15 cellular contexts compared by ENCODE assay signal in the genomic region with DNA sequence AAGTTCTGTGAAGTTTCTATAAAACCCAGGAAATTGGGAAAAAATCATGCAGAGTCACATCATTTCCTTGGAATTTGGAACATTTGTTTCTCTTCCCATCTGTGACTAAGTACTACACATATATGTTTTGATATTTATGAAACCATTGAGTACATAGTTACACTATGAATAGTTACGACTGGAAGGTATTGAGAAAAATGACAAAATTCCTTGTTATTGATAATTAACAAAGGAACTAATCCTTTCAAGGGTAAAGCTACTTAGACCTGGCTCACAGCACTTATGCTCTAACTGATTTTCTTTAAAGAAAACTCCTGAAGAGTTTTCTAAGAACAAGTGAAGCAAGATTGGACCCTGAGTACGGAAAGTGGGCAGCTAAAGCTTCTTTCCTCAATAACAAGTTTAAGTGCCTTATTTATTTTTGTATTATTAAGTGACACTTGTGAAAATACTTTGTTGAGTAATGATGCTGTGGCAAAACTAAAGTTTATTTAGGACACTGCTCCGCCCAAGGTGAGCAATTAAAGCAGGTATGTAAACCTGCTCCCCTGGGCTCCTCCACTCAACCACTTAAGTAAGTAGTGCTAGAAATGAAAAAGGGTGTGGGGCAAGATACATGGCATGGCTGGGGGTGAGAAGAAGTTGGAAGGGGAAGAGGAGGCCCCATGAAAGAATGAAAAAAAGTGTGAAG. TPM values are rescaled to one million over a fixed set of nuclear protein-coding genes. Genes with fewer than 3 reads are reported as not detected.
A peak's percentile ranks its signal among the peaks of the same experiment; 100 is the strongest.
DNase-seq lines count a peak whose midpoint lies in the region; ATAC-seq and TF ChIP-seq lines count a peak whose summit lies in the region.
"Had no signal": no experiment of that assay in that cellular context is flagged by ENCODE, and none has a peak within 500 bp of the region (broad histone marks: within the 10 kb centered on the region; RNA-seq: fewer than 3 reads in every experiment).

No MANE protein-coding gene starts in this region.

- DNase-seq in GM04504 (ENCODE audit: low read depth) (peak; percentile 24), NCI-H748 (lab: John Stamatoyannopoulos, UW; ENCODE audit: unreplicated experiment) (peak; percentile 91), fibroblast of mammary gland (ENCODE audit: low read depth) (peak; percentile 72), stromal cell of bone marrow (ENCODE audit: low read depth) (peak; percentile 28), stomach (no peak), DMS114 treated with DMSO at 0.1 percent for 48 hours (lab: John Stamatoyannopoulos, UW; ENCODE audit: unreplicated experiment) (no peak)
- DNase-seq: activated naive CD4-positive, alpha-beta T cell; Caco-2; left colon; MG63; NCI-H526; SHP77 treated with DMSO at 0.1 percent for 48 hours had no signal

- no peak overlapping the region for H3K27ac ChIP-seq in stomach
- no peak overlapping the region for H3K27ac ChIP-seq in gastroesophageal sphincter
- H3K27ac ChIP-seq: HL-60, skin epidermis had no signal

- TF ChIP-seq POLR2A in stomach (IDR thresholded peaks at IDR 0.05) (no peak), gastroesophageal sphincter (IDR thresholded peaks at IDR 0.05) (no peak)

- H3K4me3 ChIP-seq in fibroblast of mammary gland (ENCODE audit: control insufficient read depth, low read depth, low read length) (no peak overlapping the region), stomach (no peak overlapping the region), gastroesophageal sphincter (no peak overlapping the region)
- H3K4me3 ChIP-seq: MG63, skin epidermis had no signal

- no peaks in the 10 kb centered on the region for H3K27me3 ChIP-seq in stomach
- no peaks in the 10 kb centered on the region for H3K27me3 ChIP-seq in gastroesophageal sphincter
- H3K27me3 ChIP-seq: MG63 had no signal

- H3K36me3 ChIP-seq in stomach (no peaks in the 10 kb centered on the region), gastroesophageal sphincter (no peaks in the 10 kb centered on the region)
- H3K36me3 ChIP-seq: MG63 had no signal

- TF ChIP-seq EP300 in stomach (IDR thresholded peaks at IDR 0.05) (no peak), gastroesophageal sphincter (IDR thresholded peaks at IDR 0.05) (no peak)

- intact Hi-C loops in stomach (cut with DNase I; ENCODE audit: low total_unique reads), result no loop called here

- no peak for TF ChIP-seq CTCF in fibroblast of mammary gland (conservative IDR thresholded peaks at IDR 0.05; ENCODE audit: control insufficient read depth, insufficient read depth, low read depth, low read length)
- TF ChIP-seq CTCF in stomach (IDR thresholded peaks at IDR 0.05), result no peak
- TF ChIP-seq CTCF in gastroesophageal sphincter (IDR thresholded peaks at IDR 0.05), result no peak

- no peak for ATAC-seq in gastroesophageal sphincter
- ATAC-seq: left colon had no signal

- 65 to 81% (median 71%) methylated on average over 3 of the region's 3 CpGs for WGBS in stomach, 5 donors
- WGBS in gastroesophageal sphincter (ENCODE audit: low coverage in 1 of 2), 2 donors, result 78 to 100% methylated on average over 1 to 3 of the region's 3 CpGs

- no peaks in the 10 kb centered on the region for H3K9me3 ChIP-seq in stomach
- no peaks in the 10 kb centered on the region for H3K9me3 ChIP-seq in gastroesophageal sphincter
- H3K9me3 ChIP-seq: Caco-2, MG63 had no signal

- H3K4me1 ChIP-seq in stomach (no peaks in the 10 kb centered on the region), gastroesophageal sphincter (no peaks in the 10 kb centered on the region)

RNA-seq across cellular contexts. Expression of a gene that starts 11.9 kb away (rescaled TPM):
- 10 to 100 TPM in 4 of 5 donors, 1 to 10 TPM in 1; 4.6 to 60.9 (median 26.6) TPM for total RNA-seq in stomach
- polyA plus RNA-seq in stomach, result 1 to 10 TPM; 2.6 to 3.2 (median 3.0) TPM
- 10 to 100 TPM in 1 of 4 donors, 1 to 10 TPM in 3; 2.8 to 16.7 (median 5.2) TPM for total RNA-seq in gastroesophageal sphincter

Comparison
In these comparisons a context has a peak if more than half of its experiments do, and no peak if none do; other contexts are left out.
1. DNase-seq: peak in GM04504 (single experiment), NCI-H748 (single experiment), fibroblast of mammary gland (single experiment) and stromal cell of bone marrow (single experiment); none in stomach (single experiment) and DMS114 treated with DMSO at 0.1 percent for 48 hours (single experiment).